In genomic region chr16:19555186-19555937, GRCh38 we compare ENCODE assay signal across 8 cellular contexts. TPM values are rescaled to one million over a fixed set of nuclear protein-coding genes. Genes with fewer than 3 reads are reported as not detected.
DNase-seq lines count a peak whose midpoint lies in the region; ATAC-seq and TF ChIP-seq lines count a peak whose summit lies in the region.

Gene VPS35L, plus strand, starts transcription at chr16:19555703. Its CDS starts 27 bp downstream, at chr16:19555730.

- no peaks in the 10 kb centered on the region for H3K27me3 ChIP-seq in GM23338 (ENCODE audit: insufficient read depth)
- no peaks in the 10 kb centered on the region for H3K27me3 ChIP-seq in fibroblast of lung (ENCODE audit: control insufficient read depth, insufficient read depth, low read length)

- no peaks in the 10 kb centered on the region for H3K9me2 ChIP-seq in GM23338 (ENCODE audit: insufficient read depth)

- peak; percentile 92 for ATAC-seq in GM23338
- peak; percentile 93 to 94 for ATAC-seq in naive thymus-derived CD8-positive, alpha-beta T cell

- H3K4me2 ChIP-seq in GM23338, result peak within 1 kb of the TSS; percentile 84
- H3K4me2 ChIP-seq in fibroblast of lung (ENCODE audit: extremely low read depth, insufficient read depth, low read length), result peak within 1 kb of the TSS; percentile 83

- H3K9ac ChIP-seq in fibroblast of lung (ENCODE audit: insufficient read depth, low read length), result peak within 1 kb of the TSS; percentile 90

- H3K4me1 ChIP-seq in GM23338 (ENCODE audit: insufficient read depth) (no peaks in the 10 kb centered on the region), fibroblast of lung (ENCODE audit: control insufficient read depth, extremely low read depth, insufficient read depth, low read length) (peaks cover 2% of the 10 kb centered on the region)

- peaks cover 11% of the 10 kb centered on the region for H3K27me3 Mint-ChIP-seq in GM23338 (ENCODE audit: insufficient read depth, low read depth, poor library complexity)
- no peaks in the 10 kb centered on the region for H3K27me3 Mint-ChIP-seq in activated T-helper 2 cell treated with anti-CD3 and anti-CD28 coated beads, Interferon-gamma antibody, Interleukin-2, Interleukin-4, amounts not matched to agents 10 μg/mL and 5 μg/mL and 100 μg/mL, durations not matched to agents 14 hours and 24 hours and 36 hours (ENCODE audit: low read depth)
- H3K27me3 Mint-ChIP-seq in naive thymus-derived CD8-positive, alpha-beta T cell, result no peaks in the 10 kb centered on the region

- peak within 1 kb of the TSS; percentile 97 for H3K27ac ChIP-seq in GM23338 (ENCODE audit: low read depth)
- peak within 1 kb of the TSS; percentile 75 for H3K27ac ChIP-seq in RWPE1
- H3K27ac ChIP-seq in fibroblast of lung (ENCODE audit: insufficient read depth, low read length), result peak within 1 kb of the TSS; percentile 92

- H3K4me3 Mint-ChIP-seq in GM23338, result peak within 1 kb of the TSS; percentile 92
- peak within 1 kb of the TSS; percentile 91 for H3K4me3 Mint-ChIP-seq in activated T-helper 2 cell treated with anti-CD3 and anti-CD28 coated beads, Interferon-gamma antibody, Interleukin-2, Interleukin-4, amounts not matched to agents 10 μg/mL and 5 μg/mL and 100 μg/mL, durations not matched to agents 14 hours and 24 hours and 36 hours (ENCODE audit: low read depth)
- H3K4me3 Mint-ChIP-seq in naive thymus-derived CD8-positive, alpha-beta T cell, result peak within 1 kb of the TSS; percentile 91 to 99 (median 96)

- no peaks in the 10 kb centered on the region for H3K9me3 Mint-ChIP-seq in GM23338
- H3K9me3 Mint-ChIP-seq in activated T-helper 2 cell treated with anti-CD3 and anti-CD28 coated beads, Interferon-gamma antibody, Interleukin-2, Interleukin-4, amounts not matched to agents 10 μg/mL and 5 μg/mL and 100 μg/mL, durations not matched to agents 14 hours and 24 hours and 36 hours, result no peaks in the 10 kb centered on the region
- H3K9me3 Mint-ChIP-seq in naive thymus-derived CD8-positive, alpha-beta T cell, result no peaks in the 10 kb centered on the region

- H2AFZ ChIP-seq in GM23338 (peak within 1 kb of the TSS; percentile 88), fibroblast of lung (ENCODE audit: low read length) (peak within 1 kb of the TSS; percentile 92)

- POLR2A ChIA-PET in RWPE1 (lab: Yijun Ruan, JAX; ENCODE audit: low non-redundant PET), result interaction anchor here (0.6 kb wide), 1 partner anchor 17 kb away, joined by 5 read pairs; no protein-coding TSS in a partner anchor
- POLR2A ChIA-PET in naive thymus-derived CD8-positive, alpha-beta T cell (lab: Charles Lee), result interaction anchor here (0.8 to 3.3 kb wide), 12 partner anchors 25 to 1186 kb away, joined by 3 to 33 read pairs (median 4); partner anchors contain the start of genes ARL6IP1, CCP110, COQ7 and GDE1

- CTCF ChIA-PET in RWPE1 (lab: Yijun Ruan, JAX), result interaction anchor here (0.6 to 1.1 kb wide), 6 partner anchors 25 to 745 kb away, joined by 3 to 6 read pairs (median 4); no protein-coding TSS in a partner anchor

- H3K36me3 ChIP-seq in GM23338 (ENCODE audit: insufficient read depth), result 0 out of 2 replicates have a peak, but pooled peaks cover 5% of the 10 kb centered on the region
- H3K36me3 ChIP-seq in fibroblast of lung (ENCODE audit: control insufficient read depth, insufficient read depth, low read length), result no peaks in the 10 kb centered on the region

- intact Hi-C loops in activated T-helper 2 cell treated with anti-CD3 and anti-CD28 coated beads, Interferon-gamma antibody, Interleukin-2, Interleukin-4, amounts not matched to agents 10 μg/mL and 5 μg/mL and 100 μg/mL, durations not matched to agents 14 hours and 24 hours and 36 hours (cut with micrococcal nuclease), result loop anchor here (1.0 kb wide), 4 partner anchors 32 to 488 kb away; partner anchors contain the start of genes CCP110, COQ7, IQCK and KNOP1

- H3F3A ChIP-seq in GM23338 (replicated peaks; ENCODE audit: low read depth), result 0 out of 2 replicates have a peak, but pooled peaks cover 3% of the 10 kb centered on the region

- peaks cover 6% of the 10 kb centered on the region; the same call in 2 of the 3 replicates for H3K36me3 Mint-ChIP-seq in GM23338 (ENCODE audit: low read depth)
- H3K36me3 Mint-ChIP-seq in activated T-helper 2 cell treated with anti-CD3 and anti-CD28 coated beads, Interferon-gamma antibody, Interleukin-2, Interleukin-4, amounts not matched to agents 10 μg/mL and 5 μg/mL and 100 μg/mL, durations not matched to agents 14 hours and 24 hours and 36 hours (ENCODE audit: low read depth), result peaks cover 12% of the 10 kb centered on the region
- peaks cover 0 to 10% (median 0%) of the 10 kb centered on the region in 3 donors for H3K36me3 Mint-ChIP-seq in naive thymus-derived CD8-positive, alpha-beta T cell

- H4K20me1 ChIP-seq in GM23338 (replicated peaks; ENCODE audit: insufficient read depth) (no peaks in the 10 kb centered on the region), fibroblast of lung (ENCODE audit: control insufficient read depth, extremely low read depth, insufficient read depth, low read length) (no peaks in the 10 kb centered on the region)

- peaks cover 12% of the 10 kb centered on the region for H3K4me1 Mint-ChIP-seq in GM23338
- H3K4me1 Mint-ChIP-seq in activated T-helper 2 cell treated with anti-CD3 and anti-CD28 coated beads, Interferon-gamma antibody, Interleukin-2, Interleukin-4, amounts not matched to agents 10 μg/mL and 5 μg/mL and 100 μg/mL, durations not matched to agents 14 hours and 24 hours and 36 hours (ENCODE audit: low read depth), result peaks cover 14% of the 10 kb centered on the region
- peaks cover 7 to 35% (median 18%) of the 10 kb centered on the region in 4 donors for H3K4me1 Mint-ChIP-seq in naive thymus-derived CD8-positive, alpha-beta T cell

- H3K79me2 ChIP-seq in GM23338 (replicated peaks; ENCODE audit: insufficient read depth) (peaks cover 25% of the 10 kb centered on the region), fibroblast of lung (ENCODE audit: control insufficient read depth, insufficient read depth, low read length) (peaks cover 8% of the 10 kb centered on the region)

- TF ChIP-seq CTCF in GM23338 (conservative IDR thresholded peaks at IDR 0.05; ENCODE audit: low read depth in 2 of 2) (peak; percentile 67 to 80), LNCAP (IDR thresholded peaks at IDR 0.05) (peak; percentile 65), RWPE1 (conservative IDR thresholded peaks at IDR 0.05; ENCODE audit: low read depth) (peak; percentile 87), fibroblast of lung (conservative IDR thresholded peaks at IDR 0.05 in 1 of 2, IDR thresholded peaks at IDR 0.05 in 1 of 2; ENCODE audit: low read depth in 1 of 2, low read length in 2 of 2) (peak; percentile 46 to 70)

- no peaks in the 10 kb centered on the region for H3K9me3 ChIP-seq in fibroblast of lung (ENCODE audit: control insufficient read depth, insufficient read depth, low read depth, low read length)

- H3K4me3 ChIP-seq in GM23338, result peak within 1 kb of the TSS; percentile 85
- peak within 1 kb of the TSS; percentile 73 to 91 (median 86) for H3K4me3 ChIP-seq in fibroblast of lung (replicated peaks in 1 of 4; ENCODE audit: control extremely low read depth in 1 of 4, insufficient read depth in 1 of 4, low read depth in 3 of 4, low read length in 4 of 4)

- H3K27ac Mint-ChIP-seq in GM23338, result peak within 1 kb of the TSS; percentile 98
- peak within 1 kb of the TSS; percentile 88 for H3K27ac Mint-ChIP-seq in activated T-helper 2 cell treated with anti-CD3 and anti-CD28 coated beads, Interferon-gamma antibody, Interleukin-2, Interleukin-4, amounts not matched to agents 10 μg/mL and 5 μg/mL and 100 μg/mL, durations not matched to agents 14 hours and 24 hours and 36 hours
- peak within 1 kb of the TSS; percentile 85 to 98 (median 96) for H3K27ac Mint-ChIP-seq in naive thymus-derived CD8-positive, alpha-beta T cell

- DNase-seq in EL, result peak; percentile 99
- DNase-seq in GM23338 (ENCODE audit: low spot score), result peak; percentile 98
- DNase-seq in RWPE1 (ENCODE audit: low spot score), result peak; percentile 91
- peak; percentile 95 for DNase-seq in activated T-helper 2 cell treated with anti-CD3 and anti-CD28 coated beads, Interferon-gamma antibody, Interleukin-2, Interleukin-4, amounts not matched to agents 10 μg/mL and 5 μg/mL and 100 μg/mL, durations not matched to agents 14 hours and 24 hours and 36 hours (ENCODE audit: low spot score)
- peak; percentile 98 to 99 for DNase-seq in fibroblast of lung (ENCODE audit: low read depth in 2 of 2)
- DNase-seq in naive thymus-derived CD8-positive, alpha-beta T cell, result peak; percentile 90 to 98 (median 96)
- DNase-seq in stimulated activated naive CD4-positive, alpha-beta T cell (lab: John Stamatoyannopoulos, UW), result peak; percentile 93 to 96 (median 96)

TF ChIP-seq in GM23338, 12 proteins besides CTCF, POLR2A, EP300 and RAD21 (continues in another document):
- TF ChIP-seq POLR2AphosphoS5 (IDR thresholded peaks at IDR 0.05; ENCODE audit: low read depth) (peak; percentile 61), NANOG (IDR thresholded peaks at IDR 0.05; ENCODE audit: borderline replicate concordance) (no peak), ETS1 (IDR thresholded peaks at IDR 0.05) (peak; percentile 96), ZNF114 (CRISPR knock-in tag; IDR thresholded peaks at IDR 0.05) (peak; percentile 89; the same call in 1 of the 2 replicates), CREB1 (CRISPR knock-in tag; IDR thresholded peaks at IDR 0.05; ENCODE audit: low read depth) (peak; percentile 87), EZH2 (IDR thresholded peaks at IDR 0.05; ENCODE audit: low read depth, unreplicated experiment) (no peak), JUNB (IDR thresholded peaks at IDR 0.05; ENCODE audit: unreplicated experiment) (no peak)

RNA-seq across cellular contexts. Expression of gene VPS35L, which starts in this region (rescaled TPM):
- total RNA-seq in GM23338 (2014; rRNA removed; shearing (Covaris generic)), result 54.6 and 61.3 TPM in 2 replicates
- polyA plus RNA-seq in GM23338 (2016; fragmentation: Nextera tagmentation; extraction: Ambion mirVana), result 48.0 and 49.7 TPM in 2 replicates
- total RNA-seq in activated T-helper 2 cell treated with anti-CD3 and anti-CD28 coated beads, Interferon-gamma antibody, Interleukin-2, Interleukin-4, amounts not matched to agents 10 μg/mL and 5 μg/mL and 100 μg/mL, durations not matched to agents 14 hours and 24 hours and 36 hours, result 44.3 and 45.7 TPM in 2 replicates
- 28.5 and 46.7 TPM in 2 replicates for total RNA-seq in fibroblast of lung
- 54.7 and 72.2 TPM in 2 replicates for polyA plus RNA-seq in fibroblast of lung
- 53.3 and 59.1 TPM in 2 replicates for polyA plus RNA-seq in fibroblast of lung (2012)
- polyA minus RNA-seq in fibroblast of lung (ENCODE audit: low replicate concordance), result 149 and 153 TPM in 2 replicates
- total RNA-seq in naive thymus-derived CD8-positive, alpha-beta T cell, result 10 to 100 TPM; 45.6 to 47.8 TPM
- 10 to 100 TPM; 41.6 to 53.7 (median 44.6) TPM for polyA plus RNA-seq in naive thymus-derived CD8-positive, alpha-beta T cell

Comparison
In these comparisons a context has a peak if more than half of its experiments do, and no peak if none do; other contexts are left out.
1. Peak in every context shown above with its lines: DNase-seq, ATAC-seq, H3K4me3 ChIP-seq and H3K27ac ChIP-seq.